In the genomic region with DNA sequence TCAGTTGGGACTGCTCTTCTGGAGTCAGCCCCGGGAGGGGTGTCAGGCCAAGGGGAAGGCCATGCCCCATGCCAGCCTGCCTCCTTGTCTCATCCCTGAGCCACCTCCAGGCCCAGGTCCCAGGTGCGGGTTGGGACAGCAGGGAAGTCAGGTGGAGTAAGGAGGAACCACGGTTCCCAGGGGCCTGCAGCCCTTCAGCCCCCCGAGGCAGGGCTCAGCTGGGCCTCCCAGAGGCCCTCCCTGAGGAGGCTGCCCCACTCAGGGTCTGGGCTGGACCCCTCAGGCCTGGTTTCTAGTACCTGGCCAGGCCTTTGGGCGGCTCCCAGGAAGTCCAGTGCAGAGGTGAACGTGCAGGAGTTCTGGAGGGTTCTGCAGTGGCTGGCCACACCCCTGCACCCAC, we compare ENCODE assay signal across 21 cellular contexts. TPM values are rescaled to one million over a fixed set of nuclear protein-coding genes. Genes with fewer than 3 reads are reported as not detected.
"Had no signal": no experiment of that assay in that cellular context is flagged by ENCODE, and none has a peak within 500 bp of the region (broad histone marks: within the 10 kb centered on the region; RNA-seq: fewer than 3 reads in every experiment).

No MANE protein-coding gene starts in this region.

- H3K4me1 ChIP-seq: breast epithelium had no signal

- H3K9me3 Mint-ChIP-seq: activated naive CD4-positive, alpha-beta T cell treated with anti-CD3 and anti-CD28 coated beads for 36 hours; activated naive CD8-positive, alpha-beta T cell treated with anti-CD3 and anti-CD28 coated beads, Interleukin-2, amount 10 ng/mL, durations not matched to agents 7 days and 5 days; memory B cell; naive thymus-derived CD4-positive, alpha-beta T cell; T-helper 2 cell treated with Interferon-gamma antibody and Interleukin-4, amounts not matched to agents 5 μg/mL and 100 μg/mL, for 36 hours had no signal

- H3K4me1 Mint-ChIP-seq: activated naive CD8-positive, alpha-beta T cell treated with anti-CD3 and anti-CD28 coated beads, Interleukin-2, amount 10 ng/mL, durations not matched to agents 7 days and 5 days had no signal

- H3K4me3 ChIP-seq: breast epithelium, gastroesophageal sphincter, spleen, testis, transverse colon had no signal

- ATAC-seq: gastroesophageal sphincter; left colon; naive thymus-derived CD4-positive, alpha-beta T cell; right cardiac atrium had no signal

- H3K27me3 ChIP-seq: testis had no signal

- H3K27ac Mint-ChIP-seq: activated naive CD4-positive, alpha-beta T cell treated with anti-CD3 and anti-CD28 coated beads for 36 hours; activated naive CD8-positive, alpha-beta T cell treated with anti-CD3 and anti-CD28 coated beads, Interleukin-2, amount 10 ng/mL, durations not matched to agents 7 days and 5 days; memory B cell; naive thymus-derived CD4-positive, alpha-beta T cell; T-helper 2 cell treated with Interferon-gamma antibody and Interleukin-4, amounts not matched to agents 5 μg/mL and 100 μg/mL, for 36 hours had no signal

- H3K4me3 Mint-ChIP-seq: activated naive CD4-positive, alpha-beta T cell treated with anti-CD3 and anti-CD28 coated beads for 36 hours; activated naive CD8-positive, alpha-beta T cell treated with anti-CD3 and anti-CD28 coated beads, Interleukin-2, amount 10 ng/mL, durations not matched to agents 7 days and 5 days; memory B cell; T-helper 2 cell treated with Interferon-gamma antibody and Interleukin-4, amounts not matched to agents 5 μg/mL and 100 μg/mL, for 36 hours had no signal

- DNase-seq: activated CD4-positive, alpha-beta T cell treated with anti-CD3 and anti-CD28 coated beads for 4 hours; activated CD4-positive, alpha-beta T cell treated with anti-CD3 and anti-CD28 coated beads, Interleukin-2, amount 50 U/mL, for 4 hours; activated effector memory CD4-positive, alpha-beta T cell treated with Interleukin-2 at 50 U/mL for 16 hours; activated naive CD4-positive, alpha-beta T cell treated with anti-CD3 and anti-CD28 coated beads for 36 hours; activated naive CD8-positive, alpha-beta T cell treated with anti-CD3 and anti-CD28 coated beads, Interleukin-2, amount 10 ng/mL, durations not matched to agents 7 days and 5 days; activated T-cell treated with anti-CD3 and anti-CD28 coated beads for 4 hours; amniotic stem cell; central memory CD4-positive, alpha-beta T cell; left colon; naive thymus-derived CD4-positive, alpha-beta T cell; occipital lobe; right cardiac atrium; spleen; stimulated activated naive CD4-positive, alpha-beta T cell; T-helper 1 cell; testis; transverse colon had no signal

- H3K36me3 ChIP-seq: breast epithelium, gastroesophageal sphincter, spleen, transverse colon had no signal

- H3K27ac ChIP-seq: breast epithelium, gastroesophageal sphincter, spleen, testis, transverse colon had no signal

- H3K36me3 Mint-ChIP-seq: activated naive CD8-positive, alpha-beta T cell treated with anti-CD3 and anti-CD28 coated beads, Interleukin-2, amount 10 ng/mL, durations not matched to agents 7 days and 5 days; memory B cell; naive thymus-derived CD4-positive, alpha-beta T cell had no signal

- H3K9me3 ChIP-seq: breast epithelium, gastroesophageal sphincter, spleen, testis, transverse colon had no signal

RNA-seq across cellular contexts. Expression of gene FGFR3, which starts 23.4 kb away (rescaled TPM):
- polyA plus RNA-seq: naive thymus-derived CD4-positive, alpha-beta T cell had no signal
